ENCODE assay signal across 1 cellular context in genomic region chr15:38453971-38454686, GRCh38.
A peak's percentile ranks its signal among the peaks of the same experiment; 100 is the strongest.
TF ChIP-seq lines count a peak whose summit lies in the region.

FAM98B (plus strand) TSS chr15:38454127; CDS start chr15:38454162, 35 bp downstream.

TF ChIP-seq in HepG2, 621 proteins besides CTCF, POLR2A, EP300 and RAD21 (continued from another document and continues in another):
- peak; percentile 65 for TF ChIP-seq SP5 (CRISPR knock-in tag; IDR thresholded peaks at IDR 0.05; ENCODE audit: borderline replicate concordance, low read depth)
- peak; percentile 94 for TF ChIP-seq TAF1 (CRISPR knock-in tag; IDR thresholded peaks at IDR 0.05)
- no peak for TF ChIP-seq SRSF4 (IDR thresholded peaks at IDR 0.05; ENCODE audit: low read depth, low read length, poor library complexity, severe bottlenecking)
- peak; percentile 97 for TF ChIP-seq KDM5A (IDR thresholded peaks at IDR 0.05; ENCODE audit: borderline replicate concordance, low read length)
- no peak for TF ChIP-seq SSRP1 (CRISPR knock-in tag; IDR thresholded peaks at IDR 0.05)
- TF ChIP-seq FOXA1 (IDR thresholded peaks at IDR 0.05), result no peak
- no peak for TF ChIP-seq FOXA1 (CRISPR knock-in tag; IDR thresholded peaks at IDR 0.05)
- peak; percentile 78; the same call in 1 of the 2 replicates for TF ChIP-seq ZNF589 (CRISPR knock-in tag; conservative IDR thresholded peaks at IDR 0.05)
- TF ChIP-seq POLR2AphosphoS5 (IDR thresholded peaks at IDR 0.05; ENCODE audit: low read depth, low read length), result peak; percentile 82
- peak; percentile 98 for TF ChIP-seq XRCC5 (optimal IDR thresholded peaks at IDR 0.05; ENCODE audit: low read length)
- no peak for TF ChIP-seq SIN3A (IDR thresholded peaks at IDR 0.05; ENCODE audit: borderline replicate concordance, low read depth, low read length)
- TF ChIP-seq ZXDC (CRISPR knock-in tag; IDR thresholded peaks at IDR 0.05), result peak; percentile 78; the same call in 1 of the 2 replicates
- TF ChIP-seq EEA1 (CRISPR knock-in tag; IDR thresholded peaks at IDR 0.05; ENCODE audit: borderline replicate concordance), result 0 out of 2 replicates have a peak, but pooled peaks have one; percentile 32
- peak; percentile 88 for TF ChIP-seq PHF20 (CRISPR knock-in tag; IDR thresholded peaks at IDR 0.05)
- peak; percentile 47; the same call in 1 of the 2 replicates for TF ChIP-seq ZSCAN25 (CRISPR knock-in tag; IDR thresholded peaks at IDR 0.05)
- peak; percentile 57; the same call in 1 of the 2 replicates for TF ChIP-seq ETS1 (CRISPR knock-in tag; IDR thresholded peaks at IDR 0.05)
- TF ChIP-seq ARID5B (CRISPR knock-in tag; IDR thresholded peaks at IDR 0.05), result peak; percentile 87
- TF ChIP-seq, protein P1, sequence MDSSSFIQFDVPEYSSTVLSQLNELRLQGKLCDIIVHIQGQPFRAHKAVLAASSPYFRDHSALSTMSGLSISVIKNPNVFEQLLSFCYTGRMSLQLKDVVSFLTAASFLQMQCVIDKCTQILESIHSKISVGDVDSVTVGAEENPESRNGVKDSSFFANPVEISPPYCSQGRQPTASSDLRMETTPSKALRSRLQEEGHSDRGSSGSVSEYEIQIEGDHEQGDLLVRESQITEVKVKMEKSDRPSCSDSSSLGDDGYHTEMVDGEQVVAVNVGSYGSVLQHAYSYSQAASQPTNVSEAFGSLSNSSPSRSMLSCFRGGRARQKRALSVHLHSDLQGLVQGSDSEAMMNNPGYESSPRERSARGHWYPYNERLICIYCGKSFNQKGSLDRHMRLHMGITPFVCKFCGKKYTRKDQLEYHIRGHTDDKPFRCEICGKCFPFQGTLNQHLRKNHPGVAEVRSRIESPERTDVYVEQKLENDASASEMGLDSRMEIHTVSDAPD (CRISPR knock-in tag; IDR thresholded peaks at IDR 0.05), result peak; percentile 60
- no peak for TF ChIP-seq SOX13 (IDR thresholded peaks at IDR 0.05)
- peak in 1 of 2 experiments; percentile 58; a peak in 2 of 4 replicates for TF ChIP-seq SOX13 (CRISPR knock-in tag; conservative IDR thresholded peaks at IDR 0.05 in 1 of 2, IDR thresholded peaks at IDR 0.05 in 1 of 2)
- 0 out of 2 replicates have a peak, but pooled peaks have one; percentile 60 for TF ChIP-seq ZNF816 (CRISPR knock-in tag; IDR thresholded peaks at IDR 0.05; ENCODE audit: borderline replicate concordance)
- no peak for TF ChIP-seq SP1 (IDR thresholded peaks at IDR 0.05)
- peak; percentile 73 for TF ChIP-seq SP1 (CRISPR knock-in tag; IDR thresholded peaks at IDR 0.05)
- no peak for TF ChIP-seq ATF6 (CRISPR knock-in tag; conservative IDR thresholded peaks at IDR 0.05)
- TF ChIP-seq PRMT3 (CRISPR knock-in tag; IDR thresholded peaks at IDR 0.05; ENCODE audit: borderline replicate concordance, low read depth), result no peak
- TF ChIP-seq ZFP90 (CRISPR knock-in tag; IDR thresholded peaks at IDR 0.05; ENCODE audit: borderline replicate concordance), result 0 out of 2 replicates have a peak, but pooled peaks have one; percentile 60
- peak; percentile 88 for TF ChIP-seq ARID2 (CRISPR knock-in tag; IDR thresholded peaks at IDR 0.05; ENCODE audit: borderline replicate concordance)
- TF ChIP-seq GABPA (IDR thresholded peaks at IDR 0.05; ENCODE audit: low read depth, low read length), result peak; percentile 72
- peak; percentile 89 for TF ChIP-seq GABPA (CRISPR knock-in tag; IDR thresholded peaks at IDR 0.05; ENCODE audit: low read depth)
- TF ChIP-seq ZNF354B (CRISPR knock-in tag; IDR thresholded peaks at IDR 0.05), result peak; percentile 70; the same call in 1 of the 2 replicates
- TF ChIP-seq EHMT2 (IDR thresholded peaks at IDR 0.05; ENCODE audit: borderline replicate concordance, low read depth, low read length), result peak; percentile 97
- TF ChIP-seq ELF4 (CRISPR knock-in tag; IDR thresholded peaks at IDR 0.05; ENCODE audit: borderline replicate concordance), result peak; percentile 56; the same call in 1 of the 2 replicates
- peak; percentile 64 for TF ChIP-seq FOSL2 (CRISPR knock-in tag; IDR thresholded peaks at IDR 0.05)
- TF ChIP-seq E2F5 (CRISPR knock-in tag; conservative IDR thresholded peaks at IDR 0.05), result 0 out of 2 replicates have a peak, but pooled peaks have one; percentile 22
- TF ChIP-seq, protein P2, sequence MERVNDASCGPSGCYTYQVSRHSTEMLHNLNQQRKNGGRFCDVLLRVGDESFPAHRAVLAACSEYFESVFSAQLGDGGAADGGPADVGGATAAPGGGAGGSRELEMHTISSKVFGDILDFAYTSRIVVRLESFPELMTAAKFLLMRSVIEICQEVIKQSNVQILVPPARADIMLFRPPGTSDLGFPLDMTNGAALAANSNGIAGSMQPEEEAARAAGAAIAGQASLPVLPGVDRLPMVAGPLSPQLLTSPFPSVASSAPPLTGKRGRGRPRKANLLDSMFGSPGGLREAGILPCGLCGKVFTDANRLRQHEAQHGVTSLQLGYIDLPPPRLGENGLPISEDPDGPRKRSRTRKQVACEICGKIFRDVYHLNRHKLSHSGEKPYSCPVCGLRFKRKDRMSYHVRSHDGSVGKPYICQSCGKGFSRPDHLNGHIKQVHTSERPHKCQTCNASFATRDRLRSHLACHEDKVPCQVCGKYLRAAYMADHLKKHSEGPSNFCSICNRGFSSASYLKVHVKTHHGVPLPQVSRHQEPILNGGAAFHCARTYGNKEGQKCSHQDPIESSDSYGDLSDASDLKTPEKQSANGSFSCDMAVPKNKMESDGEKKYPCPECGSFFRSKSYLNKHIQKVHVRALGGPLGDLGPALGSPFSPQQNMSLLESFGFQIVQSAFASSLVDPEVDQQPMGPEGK (CRISPR knock-in tag; IDR thresholded peaks at IDR 0.05), result peak; percentile 91
- no peak; the same call in 1 of the 2 replicates for TF ChIP-seq ZNF317 (CRISPR knock-in tag; IDR thresholded peaks at IDR 0.05)
- no peak for TF ChIP-seq GLMP (CRISPR knock-in tag; IDR thresholded peaks at IDR 0.05; ENCODE audit: borderline replicate concordance)
- no peak for TF ChIP-seq DNMT3B (CRISPR knock-in tag; conservative IDR thresholded peaks at IDR 0.05)
- TF ChIP-seq BRD4 (CRISPR knock-in tag; IDR thresholded peaks at IDR 0.05), result peak; percentile 88
- TF ChIP-seq ZNF703 (CRISPR knock-in tag; IDR thresholded peaks at IDR 0.05; ENCODE audit: borderline replicate concordance), result 0 out of 2 replicates have a peak, but pooled peaks have one; percentile 36
- no peak for TF ChIP-seq GTF3A (CRISPR knock-in tag; conservative IDR thresholded peaks at IDR 0.05)
- peak; percentile 77; the same call in 1 of the 2 replicates for TF ChIP-seq RFXANK (CRISPR knock-in tag; IDR thresholded peaks at IDR 0.05)
- TF ChIP-seq CENPT (CRISPR knock-in tag; IDR thresholded peaks at IDR 0.05; ENCODE audit: low read depth), result no peak
- no peak for TF ChIP-seq ZBTB8A (CRISPR knock-in tag; IDR thresholded peaks at IDR 0.05; ENCODE audit: borderline replicate concordance, low read depth)
- peak; percentile 56; the same call in 1 of the 2 replicates for TF ChIP-seq ATF5 (CRISPR knock-in tag; IDR thresholded peaks at IDR 0.05; ENCODE audit: low read depth)
- TF ChIP-seq ZNF883 (CRISPR knock-in tag; IDR thresholded peaks at IDR 0.05; ENCODE audit: not compliant biosample characterization), result peak; percentile 74
- peak; percentile 79; the same call in 1 of the 2 replicates for TF ChIP-seq ZNF768 (CRISPR knock-in tag; IDR thresholded peaks at IDR 0.05)
- 0 out of 2 replicates have a peak, but pooled peaks have one; percentile 16 for TF ChIP-seq HHEX (CRISPR knock-in tag; IDR thresholded peaks at IDR 0.05)
- TF ChIP-seq ZNF562 (CRISPR knock-in tag; IDR thresholded peaks at IDR 0.05; ENCODE audit: borderline replicate concordance), result no peak
- peak; percentile 70; the same call in 1 of the 2 replicates for TF ChIP-seq ELF3 (CRISPR knock-in tag; IDR thresholded peaks at IDR 0.05)
- TF ChIP-seq RFXAP (CRISPR knock-in tag; IDR thresholded peaks at IDR 0.05; ENCODE audit: borderline replicate concordance), result peak; percentile 52; the same call in 1 of the 2 replicates
- TF ChIP-seq GLI4 (CRISPR knock-in tag; IDR thresholded peaks at IDR 0.05; ENCODE audit: borderline replicate concordance), result peak; percentile 67; the same call in 1 of the 2 replicates
- no peak for TF ChIP-seq TEAD2 (CRISPR knock-in tag; IDR thresholded peaks at IDR 0.05)
- no peak for TF ChIP-seq ZSCAN29 (CRISPR knock-in tag; conservative IDR thresholded peaks at IDR 0.05)
